18 cellular contexts compared by ENCODE assay signal in genomic region chr16:88943741-88944140, GRCh38. TPM values are rescaled to one million over a fixed set of nuclear protein-coding genes. Genes with fewer than 3 reads are reported as not detected.
DNase-seq lines count a peak whose midpoint lies in the region; ATAC-seq, FAIRE-seq and TF ChIP-seq lines count a peak whose summit lies in the region.
"Had no signal": no experiment of that assay in that cellular context is flagged by ENCODE, and none has a peak within 500 bp of the region (broad histone marks: within the 10 kb centered on the region; RNA-seq: fewer than 3 reads in every experiment).

No MANE protein-coding gene starts in this region.

- peaks cover 23 to 34% (median 27%) of the 10 kb centered on the region in 3 donors for H3K4me1 Mint-ChIP-seq in IgD-negative memory B cell
- H3K4me1 Mint-ChIP-seq in endothelial cell (ENCODE audit: unreplicated experiment) = no peaks in the 10 kb centered on the region

- ATAC-seq in HepG2 = no peak
- no peak for ATAC-seq in right lobe of liver
- ATAC-seq in K562 = no peak
- ATAC-seq: A549 had no signal

- no peak for TF ChIP-seq POLR2A in HepG2 (IDR thresholded peaks at IDR 0.05; ENCODE audit: insufficient read depth in 1 of 2, low read depth in 2 of 2, low read length in 2 of 2)
- TF ChIP-seq POLR2A in right lobe of liver (IDR thresholded peaks at IDR 0.05) = no peak
- no peak for TF ChIP-seq POLR2A in K562 (conservative IDR thresholded peaks at IDR 0.05)

- FAIRE-seq in HepG2 (lab: Jason Lieb, UNC) (no peak), K562 (lab: Jason Lieb, UNC) (no peak)
- FAIRE-seq: A549, G401.6 had no signal

- H3K36me3 ChIP-seq in HepG2 (replicated peaks in 1 of 2; ENCODE audit: control insufficient read depth in 1 of 2, insufficient read depth in 2 of 2, low read length in 2 of 2) (no peaks in the 10 kb centered on the region), right lobe of liver (no peaks in the 10 kb centered on the region), K562 (ENCODE audit: control insufficient read depth, insufficient read depth, low read length) (peaks cover 73% of the 10 kb centered on the region), ascending aorta (no peaks in the 10 kb centered on the region)

- CTCF ChIA-PET in HepG2 (lab: Yijun Ruan, JAX; ENCODE audit: low intra/inter-chr PET ratio, low total read pairs) = no interaction called here
- CTCF ChIA-PET in K562 (lab: Yijun Ruan, JAX; ENCODE audit: low intra/inter-chr PET ratio) = no interaction called here

- H3K27ac Mint-ChIP-seq in IgD-negative memory B cell (peak overlapping the region in 2 of 3 donors; percentile 67 to 86), endothelial cell (ENCODE audit: unreplicated experiment) (no peak overlapping the region)
- H3K27ac Mint-ChIP-seq: H9 had no signal

- no peaks in the 10 kb centered on the region for H3K9me3 ChIP-seq in HepG2 (ENCODE audit: low read length)
- no peaks in the 10 kb centered on the region for H3K9me3 ChIP-seq in right lobe of liver
- H3K9me3 ChIP-seq in K562 (replicated peaks; ENCODE audit: control insufficient read depth, insufficient read depth, low read depth, low read length) = peaks cover 2% of the 10 kb centered on the region
- no peaks in the 10 kb centered on the region for H3K9me3 ChIP-seq in ascending aorta
- H3K9me3 ChIP-seq: A549 had no signal

- in situ Hi-C loops in HepG2 (cut with HindIII; ENCODE audit: extremely low pct_ligation_motif_present, low pct_unique_long_range_greater_than_20kb) = no loop called here
- in situ Hi-C loops in K562 (cut with MboI) = no loop called here

- no peak for TF ChIP-seq CTCF in HepG2 (CRISPR knock-in tag; IDR thresholded peaks at IDR 0.05)
- no peak for TF ChIP-seq CTCF in right lobe of liver (IDR thresholded peaks at IDR 0.05)
- no peak for TF ChIP-seq CTCF in K562 (IDR thresholded peaks at IDR 0.05 in 2 of 3, conservative IDR thresholded peaks at IDR 0.05 in 1 of 3; ENCODE audit: insufficient read depth in 2 of 3, low read depth in 1 of 3, low read length in 3 of 3)
- no peak for TF ChIP-seq CTCF in ascending aorta (IDR thresholded peaks at IDR 0.05)
- no peak for TF ChIP-seq CTCF in endothelial cell (IDR thresholded peaks at IDR 0.05; ENCODE audit: unreplicated experiment)

- BruUV-seq in HepG2 (replicated peaks; lab: Mats Ljungman, UMichigan) (no TSS peak), K562 (replicated peaks; lab: Mats Ljungman, UMichigan) (no TSS peak)

- TF ChIP-seq RAD21 in HepG2 (CRISPR knock-in tag; IDR thresholded peaks at IDR 0.05) (no peak), K562 (CRISPR knock-in tag; conservative IDR thresholded peaks at IDR 0.05 in 1 of 2, IDR thresholded peaks at IDR 0.05 in 1 of 2) (no peak)

- H3K27me3 ChIP-seq in HepG2 (ENCODE audit: control insufficient read depth in 1 of 2, insufficient read depth in 2 of 2, low read length in 2 of 2) (peaks cover 42 to 85% of the 10 kb centered on the region in 2 experiments), right lobe of liver (peaks cover 0 to 12% of the 10 kb centered on the region in 2 donors), K562 (ENCODE audit: control insufficient read depth in 2 of 2, insufficient read depth in 2 of 2, low read length in 2 of 2) (no peaks in the 10 kb centered on the region), ascending aorta (peaks cover 7% of the 10 kb centered on the region)

- H3K4me3 ChIP-seq in HepG2 (replicated peaks in 1 of 3; ENCODE audit: insufficient read depth in 1 of 3, low read depth in 2 of 3, low read length in 3 of 3) (no peak overlapping the region), right lobe of liver (no peak overlapping the region), K562 (no peak overlapping the region), ascending aorta (no peak overlapping the region)
- H3K4me3 ChIP-seq: A549 had no signal

- H3K4me2 ChIP-seq in HepG2 (ENCODE audit: low read depth, low read length) (no peak overlapping the region), K562 (ENCODE audit: insufficient read depth, low read length) (no peak overlapping the region)
- H3K4me2 ChIP-seq: A549 had no signal

- TF ChIP-seq EP300 in HepG2 (IDR thresholded peaks at IDR 0.05; ENCODE audit: low read depth in 2 of 2, low read length in 2 of 2) = no peak
- TF ChIP-seq EP300 in HepG2 (CRISPR knock-in tag; IDR thresholded peaks at IDR 0.05; ENCODE audit: borderline replicate concordance) = no peak
- TF ChIP-seq EP300 in K562 (IDR thresholded peaks at IDR 0.05; ENCODE audit: low read length) = no peak

- no peaks in the 10 kb centered on the region for H3K79me2 ChIP-seq in HepG2 (ENCODE audit: insufficient read depth, low read length)
- H3K79me2 ChIP-seq in K562 (ENCODE audit: control insufficient read depth, insufficient read depth, low read length) = peaks cover 90% of the 10 kb centered on the region

- H3K36me3 Mint-ChIP-seq in IgD-negative memory B cell = no peaks in the 10 kb centered on the region
- no peaks in the 10 kb centered on the region for H3K36me3 Mint-ChIP-seq in endothelial cell (ENCODE audit: low read depth, unreplicated experiment)
- H3K36me3 Mint-ChIP-seq: CD4-positive, CD25-positive, alpha-beta regulatory T cell had no signal

- H3K27me3 Mint-ChIP-seq in IgD-negative memory B cell = no peaks in the 10 kb centered on the region
- H3K27me3 Mint-ChIP-seq in endothelial cell (ENCODE audit: unreplicated experiment) = peaks cover 5% of the 10 kb centered on the region

- H3K9me3 Mint-ChIP-seq in IgD-negative memory B cell (no peaks in the 10 kb centered on the region), endothelial cell (ENCODE audit: unreplicated experiment) (no peaks in the 10 kb centered on the region)
- H3K9me3 Mint-ChIP-seq: CD4-positive, CD25-positive, alpha-beta regulatory T cell; H9 had no signal

- no peak overlapping the region for H3K27ac ChIP-seq in HepG2 (ENCODE audit: extremely low read length, insufficient read depth, low read length)
- H3K27ac ChIP-seq in right lobe of liver = no peak overlapping the region
- H3K27ac ChIP-seq in K562 (ENCODE audit: extremely low read depth, low read depth, low read length) = no peak overlapping the region
- H3K27ac ChIP-seq in ascending aorta = no peak overlapping the region
- H3K27ac ChIP-seq: A549 had no signal

- WGBS in HepG2 (ENCODE audit: low lambda C conversion rate) = 31% methylated on average over 16 of the region's 20 CpGs
- WGBS in right lobe of liver (ENCODE audit: insufficient coverage, low coverage, low lambda C conversion rate, missing lambda C conversion rate) = 83% methylated on average over 4 of the region's 20 CpGs
- 94% methylated on average over 19 of the region's 20 CpGs for WGBS in K562 (ENCODE audit: insufficient coverage, low coverage, missing lambda C conversion rate)

- no peaks in the 10 kb centered on the region for H3K9me1 ChIP-seq in K562 (ENCODE audit: control insufficient read depth, insufficient read depth, low read length)

- H2AFZ ChIP-seq in HepG2 (ENCODE audit: low read length) (no peak overlapping the region), K562 (ENCODE audit: low read depth, low read length) (no peak overlapping the region)

- H4K20me1 ChIP-seq in HepG2 (ENCODE audit: insufficient read depth, low read length) = peaks cover 10% of the 10 kb centered on the region; the same call in 1 of the 2 replicates
- no peaks in the 10 kb centered on the region; the same call in 1 of the 2 replicates for H4K20me1 ChIP-seq in K562 (replicated peaks; ENCODE audit: control insufficient read depth, insufficient read depth, low read length)

- no peak for DNase-seq in HepG2 (ENCODE audit: low spot score)
- no peak for DNase-seq in right lobe of liver
- DNase-seq in K562 (ENCODE audit: extremely low read depth in 1 of 4, low spot score in 3 of 4) = no peak
- no peak for DNase-seq in stimulated activated CD4-positive, alpha-beta T cell treated with anti-CD3 and anti-CD28 coated beads, Interleukin-1b, Interleukin-23, amount 100 ng/mL, for 48 hours
- no peak for DNase-seq in ascending aorta (ENCODE audit: low spot score in 2 of 2)
- DNase-seq in endothelial cell (ENCODE audit: low spot score) = no peak
- DNase-seq: CD4-positive, CD25-positive, alpha-beta regulatory T cell; DMS153; DMS79 treated with DMSO at 0.1 percent for 48 hours; EL; GOT3; H9; IMR-90 had no signal

- H3K4me1 ChIP-seq in HepG2 (ENCODE audit: insufficient read depth, low read length) = no peaks in the 10 kb centered on the region
- H3K4me1 ChIP-seq in right lobe of liver = no peaks in the 10 kb centered on the region
- peaks cover 0 to 47% of the 10 kb centered on the region in 2 experiments; a peak in 2 of 5 replicates for H3K4me1 ChIP-seq in K562 (replicated peaks in 1 of 2; ENCODE audit: control insufficient read depth in 2 of 2, insufficient read depth in 2 of 2, low read length in 2 of 2)
- peaks cover 2 to 6% of the 10 kb centered on the region in 2 donors for H3K4me1 ChIP-seq in ascending aorta

- intact Hi-C loops in HepG2 (cut with micrococcal nuclease; ENCODE audit: unreplicated experiment) = loop anchor here (2.0 to 5.0 kb wide), 2 partner anchors 224 to 273 kb away; partner anchors contain the start of gene ZNF778
- intact Hi-C loops in right lobe of liver (cut with DNase I) = loop anchor here in 1 of 2 donors (5.0 to 10.0 kb wide), 2 partner anchors 224 to 281 kb away; no protein-coding TSS in a partner anchor
- intact Hi-C loops in K562 (cut with micrococcal nuclease) = no loop called here
- intact Hi-C loops in ascending aorta (cut with DNase I) = loop anchor here (2.0 kb wide), 1 partner anchor 273 kb away; the partner anchor contains the start of gene ZNF778

- H3K4me3 Mint-ChIP-seq in IgD-negative memory B cell (peak overlapping the region in 1 of 4 donors; percentile 88), endothelial cell (ENCODE audit: unreplicated experiment) (no peak overlapping the region)
- H3K4me3 Mint-ChIP-seq: H9 had no signal

- POLR2A ChIA-PET in HepG2 (lab: Yijun Ruan, JAX) = no interaction called here
- POLR2A ChIA-PET in K562 (lab: Yijun Ruan, JAX) = no interaction called here

- H3K9ac ChIP-seq in HepG2 (ENCODE audit: insufficient read depth, low read depth, low read length) (no peak overlapping the region), K562 (ENCODE audit: insufficient read depth in 1 of 2, low read depth in 2 of 2, low read length in 2 of 2) (no peak overlapping the region; a peak in 1 of 4 replicates)

RNA-seq across cellular contexts. Expression of gene CBFA2T3, which starts 33.3 kb away (rescaled TPM):
- total RNA-seq in HepG2 (2016; rRNA removed; fragmentation: Illumina TruSeq; extraction: Trizol) (not detected in 2 replicates), right lobe of liver (1 to 10 TPM; 2.5 to 9.8 (median 4.2) TPM), K562 (2014; rRNA removed) (13.5 and 20.8 TPM in 2 replicates), K562 (2014; rRNA removed; fragmentation: Illumina TruSeq; extraction: Trizol) (3.9 and 5.9 TPM in 2 replicates), K562 (2015; rRNA removed; fragmentation: Illumina TruSeq; extraction: Trizol) (6.7 and 7.8 TPM in 2 replicates), K562 (2021) (114 and 145 TPM in 2 replicates), ascending aorta (32.8 TPM), endothelial cell (ENCODE audit: unreplicated experiment) (1.6 TPM)
- total RNA-seq in HepG2 (2016; cell fraction: cytosol; rRNA removed; fragmentation: Illumina TruSeq; extraction: Trizol; ENCODE audit: low read depth) = not detected in 2 replicates
- total RNA-seq in HepG2 (2016; cell fraction: insoluble cytoplasmic fraction; rRNA removed; fragmentation: Illumina TruSeq; extraction: Trizol) = not detected in 2 replicates
- not detected in 2 replicates for total RNA-seq in HepG2 (2016; cell fraction: membrane; rRNA removed; fragmentation: Illumina TruSeq; extraction: Trizol)
- not detected in 2 replicates for total RNA-seq in HepG2 (2016; cell fraction: nucleus; rRNA removed; fragmentation: Illumina TruSeq; extraction: Trizol)
- polyA plus RNA-seq in HepG2 (2011; rRNA removed) (0.05 and 0.09 TPM in 2 replicates), IgD-negative memory B cell (38.8 TPM), K562 (2011; rRNA removed) (6.4 and 11.3 TPM in 2 replicates), K562 (2014; fragmentation: Illumina TruSeq; extraction: Trizol) (24.2 and 46.3 TPM in 2 replicates), K562 (2014; fragmentation: Nextera tagmentation; extraction: Ambion mirVana) (1 to 10 TPM; 2.3 to 2.7 TPM), K562 (2014; rRNA removed) (34.3 and 35.3 TPM in 2 replicates)
- 0.04 TPM in 1 of 2 replicates, not detected in the other for polyA plus RNA-seq in HepG2 (2011; cell fraction: cytosol; rRNA removed)
- polyA plus RNA-seq in HepG2 (2011; cell fraction: nucleus; rRNA removed) = not detected in 2 replicates
- polyA plus RNA-seq in HepG2 (2012) = 0.07 TPM in 1 of 2 replicates, not detected in the other
- not detected in 2 replicates for polyA plus RNA-seq in HepG2 (2016; cell fraction: cytosol; fragmentation: Illumina TruSeq; extraction: Trizol; ENCODE audit: low read depth)
- polyA plus RNA-seq in HepG2 (2016; cell fraction: insoluble cytoplasmic fraction; fragmentation: Illumina TruSeq; extraction: Trizol; ENCODE audit: low read depth) = not detected in 2 replicates
- not detected in 2 replicates for polyA plus RNA-seq in HepG2 (2016; cell fraction: membrane; fragmentation: Illumina TruSeq; extraction: Trizol; ENCODE audit: low read depth)
- polyA plus RNA-seq in HepG2 (2016; cell fraction: nucleus; fragmentation: Illumina TruSeq; extraction: Trizol; ENCODE audit: insufficient read depth, low read depth) = 0.11 TPM in 1 of 2 replicates, not detected in the other
- 0.19 and 0.60 TPM in 2 replicates for polyA minus RNA-seq in HepG2 (2011; rRNA and poly(A)+ RNA removed; ENCODE audit: low replicate concordance)
- not detected in 2 replicates for polyA minus RNA-seq in HepG2 (2011; cell fraction: cytosol; rRNA and poly(A)+ RNA removed)
- polyA minus RNA-seq in HepG2 (2011; cell fraction: nucleus; rRNA and poly(A)+ RNA removed) = not detected in 2 replicates
- 73.4 and 198 TPM in 2 replicates for total RNA-seq in K562 (2011; cell fraction: chromatin; rRNA removed; ENCODE audit: low replicate concordance)
- 67.4 and 69.3 TPM in 2 replicates for total RNA-seq in K562 (2011; cell fraction: nucleolus; rRNA removed)
- total RNA-seq in K562 (2011; cell fraction: nucleoplasm; rRNA removed) = 45.3 and 67.3 TPM in 2 replicates
- 5.6 and 15.0 TPM in 2 replicates for polyA plus RNA-seq in K562 (2011; cell fraction: cytosol; rRNA removed)
- 67.2 and 126 TPM in 2 replicates for polyA plus RNA-seq in K562 (2011; cell fraction: nucleus; rRNA removed)
- polyA plus RNA-seq in K562 (2012) = 55.0 and 86.5 TPM in 2 replicates
- 9.5 and 9.7 TPM in 2 replicates for polyA minus RNA-seq in K562 (2011; rRNA and poly(A)+ RNA removed)
- 32.1 and 46.1 TPM in 2 replicates for polyA minus RNA-seq in K562 (2011; cell fraction: cytosol; rRNA and poly(A)+ RNA removed)
- polyA minus RNA-seq in K562 (2011; cell fraction: nucleus; rRNA and poly(A)+ RNA removed) = 21.1 and 34.5 TPM in 2 replicates
- total RNA-seq: IMR-90 had no signal
- polyA plus RNA-seq: AG04450, BJ, IMR-90 had no signal

Comparison
In these comparisons a context has a peak if more than half of its experiments do, and no peak if none do; other contexts are left out.
1. Of the 241 proteins assayed by ChIP-seq in both HepG2 and K562: peak only in HepG2: none; only in K562: POLR2G; in both: none; in neither: 240.